Comparison of ENCODE assay signal across 21 cellular contexts in the genomic region with DNA sequence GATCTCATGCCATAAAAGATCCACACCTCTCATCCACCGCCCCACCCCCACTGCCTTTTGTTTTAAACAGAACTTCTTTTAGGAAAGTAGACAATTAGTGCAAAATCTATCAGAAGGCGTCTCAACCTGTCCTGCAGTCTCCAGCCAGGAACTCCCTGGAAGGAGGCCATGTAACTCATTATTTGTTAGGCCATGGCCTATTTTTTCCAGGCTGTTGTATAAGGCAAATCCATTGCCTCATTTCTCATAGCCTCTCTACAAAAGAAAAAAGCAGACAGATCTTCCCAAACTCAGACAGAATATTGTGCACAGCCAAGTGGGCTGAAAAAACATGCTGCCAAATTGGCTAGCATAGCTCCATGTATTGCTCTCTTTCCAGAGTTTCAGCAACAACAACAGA.
DNase-seq lines count a peak whose midpoint lies in the region; ATAC-seq and TF ChIP-seq lines count a peak whose summit lies in the region.
"Had no signal": no experiment of that assay in that cellular context is flagged by ENCODE, and none has a peak within 500 bp of the region (broad histone marks: within the 10 kb centered on the region; RNA-seq: fewer than 3 reads in every experiment).

No MANE protein-coding gene starts in this region.

- no peaks in the 10 kb centered on the region for H3K36me3 Mint-ChIP-seq in nephron (ENCODE audit: low read depth)
- no peaks in the 10 kb centered on the region for H3K36me3 Mint-ChIP-seq in GM23338 (ENCODE audit: low read depth)
- H3K36me3 Mint-ChIP-seq: activated CD8-positive, alpha-beta memory T cell treated with anti-CD3 and anti-CD28 coated beads, Interleukin-2, amount 10 ng/mL, durations not matched to agents 7 days and 5 days; naive B cell had no signal

- no peaks in the 10 kb centered on the region for H3K9me2 ChIP-seq in GM23338 (ENCODE audit: insufficient read depth)

- H3K27me3 Mint-ChIP-seq in nephron (ENCODE audit: low read depth), result no peaks in the 10 kb centered on the region
- H3K27me3 Mint-ChIP-seq in GM23338 (ENCODE audit: insufficient read depth, low read depth, poor library complexity), result no peaks in the 10 kb centered on the region
- H3K27me3 Mint-ChIP-seq: activated CD8-positive, alpha-beta memory T cell treated with anti-CD3 and anti-CD28 coated beads, Interleukin-2, amount 10 ng/mL, durations not matched to agents 7 days and 5 days; naive B cell had no signal

- ATAC-seq in HG02981 (IDR thresholded peaks at IDR 0.05; ENCODE audit: unreplicated experiment), result no peak
- no peak for ATAC-seq in GM23338
- ATAC-seq: A549; activated CD8-positive, alpha-beta memory T cell treated with anti-CD3 and anti-CD28 coated beads, Interleukin-2, amount 10 ng/mL, durations not matched to agents 7 days and 5 days; foreskin keratinocyte had no signal

- DNase-seq in breast epithelium (ENCODE audit: low spot score in 2 of 2) (peak in 1 of 2 donors; percentile 52), mammary epithelial cell (no peak), globus pallidus (ENCODE audit: low spot score) (peak; percentile 65), vagina (ENCODE audit: extremely low spot score in 2 of 2) (peak in 1 of 2 donors; percentile 90), GM23338 (ENCODE audit: low spot score) (no peak), NCI-H2081 treated with DMSO at 0.1 percent for 48 hours (lab: John Stamatoyannopoulos, UW) (no peak)
- DNase-seq: activated CD8-positive, alpha-beta memory T cell treated with anti-CD3 and anti-CD28 coated beads, Interleukin-2, amount 10 ng/mL, durations not matched to agents 7 days and 5 days; activated effector memory CD4-positive, alpha-beta T cell treated with anti-CD3 and anti-CD28 coated beads, Interleukin-2, amount 50 U/mL, for 16 hours; amniotic stem cell; foreskin keratinocyte; naive B cell; NCI-H1436; NCI-H2171; NCI-H748 treated with DMSO at 0.1 percent for 48 hours; PC-9; T-helper 9 cell had no signal

- 0% methylated on average over 2 of the region's 2 CpGs for WGBS in mammary epithelial cell (ENCODE audit: low coverage, missing lambda C conversion rate)

- H3K4me2 ChIP-seq in mammary epithelial cell (ENCODE audit: insufficient read depth, low read depth, low read length) (no peak overlapping the region), GM23338 (no peak overlapping the region)
- H3K4me2 ChIP-seq: A549, PC-9 had no signal

- no peak for TF ChIP-seq POLR2A in breast epithelium (IDR thresholded peaks at IDR 0.05)
- no peak for TF ChIP-seq POLR2A in vagina (IDR thresholded peaks at IDR 0.05)

- no peaks in the 10 kb centered on the region for H3K9me3 ChIP-seq in breast epithelium
- H3K9me3 ChIP-seq in mammary epithelial cell (replicated peaks; ENCODE audit: insufficient read depth, low read length), result peaks cover 20% of the 10 kb centered on the region
- no peaks in the 10 kb centered on the region for H3K9me3 ChIP-seq in vagina
- H3K9me3 ChIP-seq: A549, thyroid gland had no signal

- H3K9me3 Mint-ChIP-seq in nephron (no peaks in the 10 kb centered on the region), GM23338 (no peaks in the 10 kb centered on the region)

- H3K4me3 ChIP-seq in breast epithelium (no peak overlapping the region), mammary epithelial cell (replicated peaks in 1 of 3; ENCODE audit: insufficient read depth in 1 of 3, low read depth in 2 of 3, low read length in 3 of 3) (no peak overlapping the region), vagina (no peak overlapping the region), GM23338 (no peak overlapping the region)
- H3K4me3 ChIP-seq: A549, coronary artery, PC-9, thyroid gland had no signal

- H3K36me3 ChIP-seq in breast epithelium (no peaks in the 10 kb centered on the region), mammary epithelial cell (ENCODE audit: insufficient read depth, low read length) (no peaks in the 10 kb centered on the region), vagina (no peaks in the 10 kb centered on the region), GM23338 (ENCODE audit: insufficient read depth) (no peaks in the 10 kb centered on the region)
- H3K36me3 ChIP-seq: thyroid gland had no signal

- H2AFZ ChIP-seq in mammary epithelial cell (ENCODE audit: low read depth, low read length), result no peak overlapping the region
- H2AFZ ChIP-seq in GM23338, result no peak overlapping the region
- H2AFZ ChIP-seq: PC-9 had no signal

- BruUV-seq in mammary epithelial cell (replicated peaks; lab: Mats Ljungman, UMichigan), result no TSS peak

- CTCF ChIA-PET in mammary epithelial cell (lab: Charles Lee; ENCODE audit: low non-redundant PET), result no interaction called here

- H3K27me3 ChIP-seq in breast epithelium, result no peaks in the 10 kb centered on the region
- H3K27me3 ChIP-seq in mammary epithelial cell (ENCODE audit: insufficient read depth, low read length), result no peaks in the 10 kb centered on the region
- no peaks in the 10 kb centered on the region for H3K27me3 ChIP-seq in vagina
- H3K27me3 ChIP-seq in GM23338 (ENCODE audit: insufficient read depth), result no peaks in the 10 kb centered on the region
- H3K27me3 ChIP-seq: foreskin keratinocyte, thyroid gland had no signal

- no peak overlapping the region for H3K9ac ChIP-seq in mammary epithelial cell (ENCODE audit: insufficient read depth, low read length)

- H3F3A ChIP-seq in GM23338 (replicated peaks; ENCODE audit: low read depth), result no peaks in the 10 kb centered on the region

- H3K4me3 Mint-ChIP-seq in nephron (peak overlapping the region in 1 of 3 experiments; percentile 27), GM23338 (no peak overlapping the region)
- H3K4me3 Mint-ChIP-seq: activated CD8-positive, alpha-beta memory T cell treated with anti-CD3 and anti-CD28 coated beads, Interleukin-2, amount 10 ng/mL, durations not matched to agents 7 days and 5 days; naive B cell had no signal

- H3K4me1 ChIP-seq in breast epithelium, result no peaks in the 10 kb centered on the region
- no peaks in the 10 kb centered on the region for H3K4me1 ChIP-seq in mammary epithelial cell (ENCODE audit: insufficient read depth, low read length)
- peaks cover 9% of the 10 kb centered on the region for H3K4me1 ChIP-seq in vagina
- no peaks in the 10 kb centered on the region for H3K4me1 ChIP-seq in GM23338 (ENCODE audit: insufficient read depth)
- H3K4me1 ChIP-seq: A549, foreskin keratinocyte, thyroid gland had no signal

- H3K79me2 ChIP-seq in mammary epithelial cell (ENCODE audit: insufficient read depth, low read length) (no peaks in the 10 kb centered on the region), GM23338 (replicated peaks; ENCODE audit: insufficient read depth) (no peaks in the 10 kb centered on the region)

- H3K27ac Mint-ChIP-seq in nephron (peak overlapping the region in 2 of 3 experiments; percentile 92 to 95), GM23338 (no peak overlapping the region; the same call in 1 of the 2 replicates)
- H3K27ac Mint-ChIP-seq: activated CD8-positive, alpha-beta memory T cell treated with anti-CD3 and anti-CD28 coated beads, Interleukin-2, amount 10 ng/mL, durations not matched to agents 7 days and 5 days; naive B cell had no signal

- intact Hi-C loops in breast epithelium (cut with DNase I; ENCODE audit: low total_unique reads), result no loop called here
- intact Hi-C loops in mammary epithelial cell (cut with micrococcal nuclease), result no loop called here
- intact Hi-C loops in vagina (cut with DNase I), result no loop called here

- dilution Hi-C loops in mammary epithelial cell (cut with HindIII; ENCODE audit: low sequenced_read_pairs), result no loop called here

- H4K20me1 ChIP-seq in mammary epithelial cell (ENCODE audit: insufficient read depth, low read length) (no peaks in the 10 kb centered on the region), GM23338 (replicated peaks; ENCODE audit: insufficient read depth) (no peaks in the 10 kb centered on the region)

- H3K4me1 Mint-ChIP-seq in nephron (peaks cover 48% of the 10 kb centered on the region), GM23338 (no peaks in the 10 kb centered on the region)
- H3K4me1 Mint-ChIP-seq: activated CD8-positive, alpha-beta memory T cell treated with anti-CD3 and anti-CD28 coated beads, Interleukin-2, amount 10 ng/mL, durations not matched to agents 7 days and 5 days; naive B cell had no signal

- H3K27ac ChIP-seq in breast epithelium (peak overlapping the region; percentile 43 to 50), mammary epithelial cell (ENCODE audit: insufficient read depth, low read depth, low read length) (no peak overlapping the region), vagina (peak overlapping the region; percentile 36), GM23338 (ENCODE audit: low read depth) (no peak overlapping the region)
- H3K27ac ChIP-seq: A549, foreskin keratinocyte, PC-9, thyroid gland had no signal

- in situ Hi-C loops in mammary epithelial cell (cut with MboI; ENCODE audit: low sequenced_read_pairs in 2 of 2), result no loop called here

- TF ChIP-seq CTCF in breast epithelium (IDR thresholded peaks at IDR 0.05) (no peak), mammary epithelial cell (conservative IDR thresholded peaks at IDR 0.05 in 1 of 2, IDR thresholded peaks at IDR 0.05 in 1 of 2; ENCODE audit: extremely low read depth in 1 of 2, insufficient read depth in 1 of 2, low read depth in 1 of 2, low read length in 2 of 2) (no peak), nephron (IDR thresholded peaks at IDR 0.05; ENCODE audit: unreplicated experiment in 3 of 3) (no peak), vagina (IDR thresholded peaks at IDR 0.05) (no peak), GM23338 (conservative IDR thresholded peaks at IDR 0.05; ENCODE audit: low read depth in 2 of 2) (no peak)

TF ChIP-seq in GM23338, 12 proteins besides CTCF, POLR2A, EP300 and RAD21 (continues in another document):
- no peak for TF ChIP-seq JUNB (IDR thresholded peaks at IDR 0.05; ENCODE audit: unreplicated experiment)
- TF ChIP-seq, protein P1, sequence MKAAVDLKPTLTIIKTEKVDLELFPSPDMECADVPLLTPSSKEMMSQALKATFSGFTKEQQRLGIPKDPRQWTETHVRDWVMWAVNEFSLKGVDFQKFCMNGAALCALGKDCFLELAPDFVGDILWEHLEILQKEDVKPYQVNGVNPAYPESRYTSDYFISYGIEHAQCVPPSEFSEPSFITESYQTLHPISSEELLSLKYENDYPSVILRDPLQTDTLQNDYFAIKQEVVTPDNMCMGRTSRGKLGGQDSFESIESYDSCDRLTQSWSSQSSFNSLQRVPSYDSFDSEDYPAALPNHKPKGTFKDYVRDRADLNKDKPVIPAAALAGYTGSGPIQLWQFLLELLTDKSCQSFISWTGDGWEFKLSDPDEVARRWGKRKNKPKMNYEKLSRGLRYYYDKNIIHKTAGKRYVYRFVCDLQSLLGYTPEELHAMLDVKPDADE (IDR thresholded peaks at IDR 0.05), result no peak

Comparison
In these comparisons a context has a peak if more than half of its experiments do, and no peak if none do; other contexts are left out.
1. H3K27ac ChIP-seq: peak in breast epithelium (2 of 2) and vagina (single experiment); none in mammary epithelial cell (single experiment) and GM23338 (single experiment).